ENCODE assay signal across 1 cellular context in genomic region chr6:163570579-163571231, GRCh38.
TF ChIP-seq lines count a peak whose summit lies in the region.

No MANE protein-coding gene starts in this region.

TF ChIP-seq in H1, 55 proteins besides CTCF, POLR2A, EP300 and RAD21:
- TF ChIP-seq MAX (IDR thresholded peaks at IDR 0.05), result no peak
- no peak for TF ChIP-seq SIRT6 (IDR thresholded peaks at IDR 0.05; ENCODE audit: low read length)
- TF ChIP-seq CEBPB (IDR thresholded peaks at IDR 0.05; ENCODE audit: low read depth, low read length), result no peak
- no peak for TF ChIP-seq CHD7 (IDR thresholded peaks at IDR 0.05; ENCODE audit: insufficient replicate concordance, low read length)
- no peak for TF ChIP-seq CHD2 (IDR thresholded peaks at IDR 0.05; ENCODE audit: low read length)
- no peak for TF ChIP-seq SUZ12 (IDR thresholded peaks at IDR 0.05; ENCODE audit: low read length)
- no peak for TF ChIP-seq SP2 (IDR thresholded peaks at IDR 0.05; ENCODE audit: low read length)
- peak; percentile 95 for TF ChIP-seq RXRA (IDR thresholded peaks at IDR 0.05; ENCODE audit: insufficient read depth, low read depth, low read length)
- TF ChIP-seq KDM4A (IDR thresholded peaks at IDR 0.05; ENCODE audit: low read depth, low read length, severe bottlenecking), result no peak
